In genomic region chr2:47354817-47355653, GRCh38 we compare ENCODE assay signal across 25 cellular contexts. TPM values are rescaled to one million over a fixed set of nuclear protein-coding genes. Genes with fewer than 3 reads are reported as not detected.
DNase-seq lines count a peak whose midpoint lies in the region; ATAC-seq, FAIRE-seq and TF ChIP-seq lines count a peak whose summit lies in the region.
"Had no signal": no experiment of that assay in that cellular context is flagged by ENCODE, and none has a peak within 500 bp of the region (broad histone marks: within the 10 kb centered on the region; RNA-seq: fewer than 3 reads in every experiment).

No MANE protein-coding gene starts in this region.

- H3F3A ChIP-seq in SK-N-SH (replicated peaks; ENCODE audit: insufficient read depth) = peaks cover 20% of the 10 kb centered on the region

- no peaks in the 10 kb centered on the region for H3K9me3 Mint-ChIP-seq in progenitor cell of endocrine pancreas (ENCODE audit: low read depth)
- H3K9me3 Mint-ChIP-seq: activated T-helper 1 cell treated with anti-CD3 and anti-CD28 coated beads, Interleukin-12 subunit alpha, Interleukin-12 subunit beta, Interleukin-2, Interleukin-4 antibody, amounts not matched to agents 30 ng/mL and 10 ng/mL and 1 ng/mL, durations not matched to agents 14 hours and 24 hours and 36 hours; CD14-positive monocyte; stimulated activated naive B cell treated with anti-CD40 and anti-IgM and Interleukin-4, amounts not matched to agents 10 μg/mL and 1 μg/mL and 100 μg/mL, for 72 hours had no signal

- no peaks in the 10 kb centered on the region for H3K27me3 Mint-ChIP-seq in progenitor cell of endocrine pancreas
- H3K27me3 Mint-ChIP-seq: stimulated activated naive B cell treated with anti-CD40 and anti-IgM and Interleukin-4, amounts not matched to agents 10 μg/mL and 1 μg/mL and 100 μg/mL, for 72 hours had no signal

- peaks cover 3 to 30% of the 10 kb centered on the region in 2 experiments; a peak in 3 of 4 replicates for H3K4me1 ChIP-seq in SK-N-SH (ENCODE audit: control insufficient read depth in 1 of 2, insufficient read depth in 2 of 2, low read depth in 1 of 2, low read length in 1 of 2)
- H3K4me1 ChIP-seq: lower lobe of right lung, parathyroid adenoma had no signal

- no peak for TF ChIP-seq EP300 in SK-N-SH (IDR thresholded peaks at IDR 0.05; ENCODE audit: borderline replicate concordance in 1 of 2, low read depth in 1 of 2, low read length in 1 of 2)

- H4K20me1 ChIP-seq in SK-N-SH (ENCODE audit: insufficient read depth) = no peaks in the 10 kb centered on the region

- no peak overlapping the region for H3K4me3 ChIP-seq in SK-N-SH (ENCODE audit: low read depth in 2 of 2, low read length in 1 of 2)
- H3K4me3 ChIP-seq: body of pancreas, lower lobe of right lung, sigmoid colon, SK-N-MC had no signal

- no peak overlapping the region for H3K4me3 Mint-ChIP-seq in progenitor cell of endocrine pancreas (ENCODE audit: low read depth)
- H3K4me3 Mint-ChIP-seq: activated CD8-positive, alpha-beta memory T cell treated with anti-CD3 and anti-CD28 coated beads, Interleukin-2, amount 10 ng/mL, durations not matched to agents 7 days and 5 days; activated naive CD8-positive, alpha-beta T cell; activated T-helper 1 cell treated with anti-CD3 and anti-CD28 coated beads, Interleukin-12 subunit alpha, Interleukin-12 subunit beta, Interleukin-2, Interleukin-4 antibody, amounts not matched to agents 30 ng/mL and 10 ng/mL and 1 ng/mL, durations not matched to agents 14 hours and 24 hours and 36 hours; CD14-positive monocyte; naive B cell; stimulated activated naive B cell treated with anti-CD40 and anti-IgM and Interleukin-4, amounts not matched to agents 10 μg/mL and 1 μg/mL and 100 μg/mL, for 72 hours had no signal

- no peaks in the 10 kb centered on the region for H3K36me3 ChIP-seq in SK-N-SH (replicated peaks in 1 of 2; ENCODE audit: control insufficient read depth in 1 of 2, insufficient read depth in 2 of 2, low read length in 1 of 2)
- H3K36me3 ChIP-seq: lower lobe of right lung, sigmoid colon had no signal

- no peaks in the 10 kb centered on the region for H3K9me2 ChIP-seq in SK-N-SH

- H3K36me3 Mint-ChIP-seq in progenitor cell of endocrine pancreas (ENCODE audit: insufficient read depth) = no peaks in the 10 kb centered on the region
- H3K36me3 Mint-ChIP-seq: activated CD8-positive, alpha-beta memory T cell treated with anti-CD3 and anti-CD28 coated beads, Interleukin-2, amount 10 ng/mL, durations not matched to agents 7 days and 5 days; CD14-positive monocyte; stimulated activated naive B cell treated with anti-CD40 and anti-IgM and Interleukin-4, amounts not matched to agents 10 μg/mL and 1 μg/mL and 100 μg/mL, for 72 hours had no signal

- WGBS in SK-N-SH (ENCODE audit: low lambda C conversion rate) = 65% methylated on average over 9 of the region's 9 CpGs

- peak overlapping the region; percentile 62 for H3K27ac Mint-ChIP-seq in progenitor cell of endocrine pancreas
- H3K27ac Mint-ChIP-seq: activated CD8-positive, alpha-beta memory T cell treated with anti-CD3 and anti-CD28 coated beads, Interleukin-2, amount 10 ng/mL, durations not matched to agents 7 days and 5 days; activated naive CD8-positive, alpha-beta T cell; activated T-helper 1 cell treated with anti-CD3 and anti-CD28 coated beads, Interleukin-12 subunit alpha, Interleukin-12 subunit beta, Interleukin-2, Interleukin-4 antibody, amounts not matched to agents 30 ng/mL and 10 ng/mL and 1 ng/mL, durations not matched to agents 14 hours and 24 hours and 36 hours; naive B cell; stimulated activated naive B cell treated with anti-CD40 and anti-IgM and Interleukin-4, amounts not matched to agents 10 μg/mL and 1 μg/mL and 100 μg/mL, for 72 hours had no signal

- DNase-seq in Daoy (ENCODE audit: low read depth) (peak; percentile 16), SK-N-SH (no peak), kidney glomerular epithelial cell (lab: John Stamatoyannopoulos, UW) (peak; percentile 54), progenitor cell of endocrine pancreas (ENCODE audit: low spot score, unreplicated experiment) (no peak), GM12891 (ENCODE audit: insufficient read length, low spot score) (no peak), T-helper 9 cell (no peak)
- DNase-seq: activated CD8-positive, alpha-beta memory T cell treated with anti-CD3 and anti-CD28 coated beads, Interleukin-2, amount 10 ng/mL, durations not matched to agents 7 days and 5 days; body of pancreas; GDM1; lower lobe of right lung; naive B cell; NCI-H1105 treated with DMSO at 0.1 percent for 48 hours; NCI-H510A; sigmoid colon; stimulated activated naive B cell treated with anti-CD40 and anti-IgM and Interleukin-4, amounts not matched to agents 10 μg/mL and 1 μg/mL and 100 μg/mL, for 72 hours had no signal

- TF ChIP-seq CTCF in SK-N-SH (IDR thresholded peaks at IDR 0.05) = no peak
- TF ChIP-seq CTCF in progenitor cell of endocrine pancreas (IDR thresholded peaks at IDR 0.05; ENCODE audit: unreplicated experiment) = no peak

- H3K4me2 ChIP-seq in SK-N-SH = peak overlapping the region; percentile 38

- POLR2A ChIA-PET in SK-N-SH (lab: Yijun Ruan, JAX) = interaction anchor here (1.3 kb wide), 1 partner anchor 9 kb away, joined by 7 read pairs; no protein-coding TSS in a partner anchor

- TF ChIP-seq POLR2A in GM12891 (IDR thresholded peaks at IDR 0.05; ENCODE audit: low read depth, low read length) = no peak

- no peak for FAIRE-seq in GM12891 (lab: Jason Lieb, UNC)
- FAIRE-seq: endometrium had no signal

- TF ChIP-seq RAD21 in SK-N-SH (IDR thresholded peaks at IDR 0.05; ENCODE audit: low read length) = no peak

- no peaks in the 10 kb centered on the region for H3K27me3 ChIP-seq in SK-N-SH (ENCODE audit: insufficient read depth)
- H3K27me3 ChIP-seq: body of pancreas, sigmoid colon had no signal

- H3K4me1 Mint-ChIP-seq in progenitor cell of endocrine pancreas (ENCODE audit: low read depth) = peaks cover 17% of the 10 kb centered on the region
- H3K4me1 Mint-ChIP-seq: activated CD8-positive, alpha-beta memory T cell treated with anti-CD3 and anti-CD28 coated beads, Interleukin-2, amount 10 ng/mL, durations not matched to agents 7 days and 5 days; stimulated activated naive B cell treated with anti-CD40 and anti-IgM and Interleukin-4, amounts not matched to agents 10 μg/mL and 1 μg/mL and 100 μg/mL, for 72 hours had no signal

- H2AFZ ChIP-seq in SK-N-SH (ENCODE audit: low read depth) = peak overlapping the region; percentile 47
- H2AFZ ChIP-seq: parathyroid adenoma had no signal

- ATAC-seq in GM19023 (IDR thresholded peaks at IDR 0.05; ENCODE audit: unreplicated experiment) (no peak), HG03135 (IDR thresholded peaks at IDR 0.05; ENCODE audit: unreplicated experiment) (no peak)
- ATAC-seq: activated CD8-positive, alpha-beta memory T cell treated with anti-CD3 and anti-CD28 coated beads, Interleukin-2, amount 10 ng/mL, durations not matched to agents 7 days and 5 days; body of pancreas; stimulated activated naive B cell treated with anti-CD40 and anti-IgM and Interleukin-4, amounts not matched to agents 10 μg/mL and 1 μg/mL and 100 μg/mL, for 72 hours had no signal

- H3K79me2 ChIP-seq in SK-N-SH (ENCODE audit: insufficient read depth) = no peaks in the 10 kb centered on the region
- H3K79me2 ChIP-seq: parathyroid adenoma had no signal

- peak overlapping the region; percentile 17; the same call in 1 of the 2 replicates for H3K9ac ChIP-seq in SK-N-SH
- H3K9ac ChIP-seq: parathyroid adenoma had no signal

- CTCF ChIA-PET in SK-N-SH (lab: Yijun Ruan, JAX) = interaction anchor here (0.6 to 1.3 kb wide), 4 partner anchors 9 to 83 kb away, joined by 3 to 5 read pairs (median 3); no protein-coding TSS in a partner anchor

- no peaks in the 10 kb centered on the region for H3K9me3 ChIP-seq in SK-N-SH
- H3K9me3 ChIP-seq: body of pancreas, lower lobe of right lung, sigmoid colon had no signal

- peak overlapping the region in 1 of 2 experiments; percentile 69; a peak in 2 of 4 replicates for H3K27ac ChIP-seq in SK-N-SH (ENCODE audit: low read depth in 2 of 2, low read length in 1 of 2)
- H3K27ac ChIP-seq: lower lobe of right lung, parathyroid adenoma, SK-N-MC had no signal

TF ChIP-seq in SK-N-SH, 30 proteins besides CTCF, POLR2A, EP300 and RAD21 (continues in another document):
- TF ChIP-seq NRF1 (IDR thresholded peaks at IDR 0.05; ENCODE audit: low read depth, low read length) (no peak), SIN3A (IDR thresholded peaks at IDR 0.05; ENCODE audit: borderline replicate concordance, low read depth, low read length) (no peak)

TF ChIP-seq in GM12891, 5 proteins besides CTCF, POLR2A, EP300 and RAD21:
- no peak for TF ChIP-seq PAX5 (IDR thresholded peaks at IDR 0.05; ENCODE audit: insufficient read depth, low read length, severe bottlenecking)
- no peak for TF ChIP-seq POU2F2 (IDR thresholded peaks at IDR 0.05; ENCODE audit: low read depth, low read length)
- no peak for TF ChIP-seq SPI1 (IDR thresholded peaks at IDR 0.05; ENCODE audit: low read depth, low read length)
- TF ChIP-seq POLR2AphosphoS5 (IDR thresholded peaks at IDR 0.05; ENCODE audit: low read depth, low read length) = no peak
- TF ChIP-seq TAF1 (IDR thresholded peaks at IDR 0.05; ENCODE audit: low read depth, low read length) = no peak

RNA-seq across cellular contexts. Expression of gene EPCAM, which starts 14.1 kb away (rescaled TPM):
- 0.51 TPM in 1 of 2 replicates, not detected in the other for total RNA-seq in Daoy (2014; rRNA removed; shearing (Covaris generic))
- polyA plus RNA-seq in SK-N-SH (2012; rRNA removed) = 0.43 and 0.54 TPM in 2 replicates
- 0.49 and 0.80 TPM in 2 replicates for polyA plus RNA-seq in SK-N-SH (2012; cell fraction: cytosol; rRNA removed)
- 1.1 and 1.3 TPM in 2 replicates for polyA plus RNA-seq in SK-N-SH (2012; cell fraction: nucleus; rRNA removed)
- 393 and 397 TPM in 2 replicates for total RNA-seq in progenitor cell of endocrine pancreas
- 0.40 TPM for polyA plus RNA-seq in GM12891 (2012; ENCODE audit: low read depth, missing spikeins)
- total RNA-seq: H4, RPMI7951 had no signal
- polyA plus RNA-seq: CD14-positive monocyte had no signal

RNA-seq across cellular contexts. Expression of gene MSH2, which starts 47.9 kb away (rescaled TPM):
- total RNA-seq in Daoy (2014; rRNA removed; shearing (Covaris generic)) = 75.1 and 105 TPM in 2 replicates
- polyA plus RNA-seq in SK-N-SH (2012; rRNA removed) = 13.7 and 16.4 TPM in 2 replicates
- polyA plus RNA-seq in SK-N-SH (2012; cell fraction: cytosol; rRNA removed) = 21.8 and 22.6 TPM in 2 replicates
- polyA plus RNA-seq in SK-N-SH (2012; cell fraction: nucleus; rRNA removed) = 5.5 and 10.7 TPM in 2 replicates
- total RNA-seq in progenitor cell of endocrine pancreas = 61.2 and 63.3 TPM in 2 replicates
- polyA plus RNA-seq in GM12891 (2012; ENCODE audit: low read depth, missing spikeins) = 27.1 TPM

Comparison
In these comparisons a context has a peak if more than half of its experiments do, and no peak if none do; other contexts are left out.
1. DNase-seq: peak in Daoy (single experiment) and kidney glomerular epithelial cell (single experiment); none in SK-N-SH (single experiment), progenitor cell of endocrine pancreas (single experiment), GM12891 (single experiment) and T-helper 9 cell (single experiment).
2. RNA of gene EPCAM, which starts 14.1 kb away (total RNA-seq): 393 to 397 TPM in progenitor cell of endocrine pancreas; 0.51 TPM in Daoy; every median in the first group is over 100 times any median in the second.